8 cellular contexts compared by ENCODE assay signal in genomic region chr10:95832216-95833037, GRCh38.
DNase-seq lines count a peak whose midpoint lies in the region; ATAC-seq and TF ChIP-seq lines count a peak whose summit lies in the region.

No MANE protein-coding gene starts in this region.

- peak overlapping the region; percentile 72 for H3K4me3 Mint-ChIP-seq in activated CD4-positive, alpha-beta memory T cell treated with anti-CD3 and anti-CD28 coated beads for 36 hours

- no peaks in the 10 kb centered on the region for H3K27me3 ChIP-seq in smooth muscle cell (ENCODE audit: low read depth)
- H3K27me3 ChIP-seq in HAP-1 (ENCODE audit: low read depth): no peaks in the 10 kb centered on the region
- H3K27me3 ChIP-seq in Karpas-422 (ENCODE audit: low read length): no peaks in the 10 kb centered on the region

- no peak overlapping the region for H3K9ac ChIP-seq in smooth muscle cell (ENCODE audit: low read depth)
- no peak overlapping the region for H3K9ac ChIP-seq in Karpas-422 (ENCODE audit: low read length)

- H4K20me1 ChIP-seq in smooth muscle cell (ENCODE audit: low read depth) (no peaks in the 10 kb centered on the region), Karpas-422 (ENCODE audit: insufficient read depth, low read depth, low read length) (no peaks in the 10 kb centered on the region)

- H3K4me1 ChIP-seq in smooth muscle cell (ENCODE audit: low read depth) (peaks cover 5% of the 10 kb centered on the region), HAP-1 (no peaks in the 10 kb centered on the region), Karpas-422 (ENCODE audit: low read length) (peaks cover 3% of the 10 kb centered on the region)

- no peaks in the 10 kb centered on the region for H3K9me3 Mint-ChIP-seq in activated CD4-positive, alpha-beta memory T cell treated with anti-CD3 and anti-CD28 coated beads for 36 hours

- H3K4me3 ChIP-seq in smooth muscle cell (no peak overlapping the region), HAP-1 (no peak overlapping the region), Karpas-422 (ENCODE audit: low read length) (no peak overlapping the region)

- CTCF ChIA-PET in activated CD4-positive, alpha-beta memory T cell treated with anti-CD3 and anti-CD28 coated beads for 36 hours (lab: Charles Lee): interaction anchor here (1.2 to 16.5 kb wide), 4 partner anchors 10 to 138 kb away, joined by 3 to 298 read pairs (median 31); partner anchors contain the start of gene TCTN3

- H3K79me2 ChIP-seq in smooth muscle cell (ENCODE audit: low read depth) (no peaks in the 10 kb centered on the region), Karpas-422 (ENCODE audit: low read length) (no peaks in the 10 kb centered on the region)

- WGBS in smooth muscle cell (ENCODE audit: low lambda C conversion rate): 66% methylated on average over 6 of the region's 6 CpGs

- H2AFZ ChIP-seq in smooth muscle cell (ENCODE audit: low read depth) (no peak overlapping the region), Karpas-422 (ENCODE audit: low read length) (no peak overlapping the region)

- peaks cover 8% of the 10 kb centered on the region for H3F3A ChIP-seq in smooth muscle cell (ENCODE audit: low read depth)

- in situ Hi-C loops in HAP-1 (cut with MboI; ENCODE audit: low sequenced_read_pairs): no loop called here

- intact Hi-C loops in activated CD4-positive, alpha-beta memory T cell treated with anti-CD3 and anti-CD28 coated beads for 36 hours (cut with micrococcal nuclease): loop anchor here (1.0 to 2.0 kb wide), 6 partner anchors 9 to 138 kb away; no protein-coding TSS in a partner anchor

- no peaks in the 10 kb centered on the region for H3K9me2 ChIP-seq in Karpas-422 (replicated peaks; ENCODE audit: insufficient read depth, low read length)

- no peak overlapping the region for H3K4me2 ChIP-seq in smooth muscle cell
- H3K4me2 ChIP-seq in Karpas-422 (ENCODE audit: low read depth, low read length, poor library complexity, severe bottlenecking): no peak overlapping the region

- peaks cover 2% of the 10 kb centered on the region for H3K36me3 Mint-ChIP-seq in activated CD4-positive, alpha-beta memory T cell treated with anti-CD3 and anti-CD28 coated beads for 36 hours

- H3K9me3 ChIP-seq in smooth muscle cell (replicated peaks; ENCODE audit: low read depth) (no peaks in the 10 kb centered on the region), HAP-1 (no peaks in the 10 kb centered on the region), Karpas-422 (ENCODE audit: low read length) (no peaks in the 10 kb centered on the region)

- H3K36me3 ChIP-seq in smooth muscle cell (ENCODE audit: low read depth) (no peaks in the 10 kb centered on the region), HAP-1 (replicated peaks) (no peaks in the 10 kb centered on the region), Karpas-422 (ENCODE audit: insufficient read depth, low read length) (no peaks in the 10 kb centered on the region)

- POLR2A ChIA-PET in activated CD4-positive, alpha-beta memory T cell treated with anti-CD3 and anti-CD28 coated beads for 36 hours (lab: Charles Lee): interaction anchor here (1.0 to 1.8 kb wide), 2 partner anchors 33 to 139 kb away, joined by 3 to 6 read pairs; partner anchors contain the start of gene TCTN3

- H3K27ac ChIP-seq in smooth muscle cell (ENCODE audit: low read depth): peak overlapping the region; percentile 24
- no peak overlapping the region for H3K27ac ChIP-seq in Karpas-422 (ENCODE audit: low read length)

- H3K4me1 Mint-ChIP-seq in activated CD4-positive, alpha-beta memory T cell treated with anti-CD3 and anti-CD28 coated beads for 36 hours (ENCODE audit: low read depth): peaks cover 37% of the 10 kb centered on the region

- no peaks in the 10 kb centered on the region for H3K27me3 Mint-ChIP-seq in activated CD4-positive, alpha-beta memory T cell treated with anti-CD3 and anti-CD28 coated beads for 36 hours

- peak; percentile 22 to 32 for DNase-seq in activated CD4-positive, alpha-beta T cell treated with anti-CD3 and anti-CD28 coated beads for 4 hours
- DNase-seq in activated CD4-positive, alpha-beta T cell treated with anti-CD3 and anti-CD28 coated beads for 1 hour: no peak
- DNase-seq in activated CD4-positive, alpha-beta memory T cell treated with anti-CD3 and anti-CD28 coated beads for 36 hours: peak; percentile 77
- DNase-seq in smooth muscle cell (lab: John Stamatoyannopoulos, UW; ENCODE audit: unreplicated experiment) (no peak), NCI-H2029 treated with DMSO at 0.1 percent for 48 hours (lab: John Stamatoyannopoulos, UW) (no peak), HAP-1 (ENCODE audit: low spot score in 2 of 2) (no peak), Karpas-422 (no peak)

- ATAC-seq in HG02870 (IDR thresholded peaks at IDR 0.05; ENCODE audit: unreplicated experiment): peak; percentile 83

- H3K27ac Mint-ChIP-seq in activated CD4-positive, alpha-beta memory T cell treated with anti-CD3 and anti-CD28 coated beads for 36 hours: peak overlapping the region; percentile 90

- no peak for TF ChIP-seq CTCF in smooth muscle cell (IDR thresholded peaks at IDR 0.05; ENCODE audit: borderline replicate concordance, insufficient read depth, poor library complexity, severe bottlenecking)

Comparison
In these comparisons a context has a peak if more than half of its experiments do, and no peak if none do; other contexts are left out.
1. DNase-seq: peak in activated CD4-positive, alpha-beta T cell treated with anti-CD3 and anti-CD28 coated beads for 4 hours (2 of 2) and activated CD4-positive, alpha-beta memory T cell treated with anti-CD3 and anti-CD28 coated beads for 36 hours (single experiment); none in activated CD4-positive, alpha-beta T cell treated with anti-CD3 and anti-CD28 coated beads for 1 hour (single experiment), smooth muscle cell (single experiment), NCI-H2029 treated with DMSO at 0.1 percent for 48 hours (single experiment), HAP-1 (0 of 2) and Karpas-422 (single experiment).